Comparison of ENCODE assay signal across 1 cellular context in the genomic region with DNA sequence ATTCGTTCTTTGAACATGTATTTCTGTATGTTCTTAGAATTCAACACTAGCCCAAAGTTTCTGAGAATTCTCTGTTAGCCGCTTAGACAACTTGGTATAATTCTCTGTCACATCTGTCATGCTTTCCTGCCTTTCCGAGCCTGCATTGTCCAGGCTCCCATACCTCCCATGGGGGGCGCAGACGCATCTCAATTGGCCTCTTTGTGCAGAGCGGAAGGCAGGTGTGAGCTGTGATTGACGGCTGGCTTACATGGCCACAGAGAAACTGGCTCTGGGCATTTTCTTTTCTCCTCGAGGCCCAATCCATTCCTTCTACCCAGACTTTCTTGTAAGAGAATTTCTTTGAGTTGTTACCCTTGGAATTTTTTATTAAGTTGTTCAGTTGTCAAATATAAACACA.
TF ChIP-seq lines count a peak whose summit lies in the region.

No MANE protein-coding gene starts in this region.

TF ChIP-seq in K562, 482 proteins besides CTCF, POLR2A, EP300 and RAD21 (continued from another document):
- TF ChIP-seq, protein P1, sequence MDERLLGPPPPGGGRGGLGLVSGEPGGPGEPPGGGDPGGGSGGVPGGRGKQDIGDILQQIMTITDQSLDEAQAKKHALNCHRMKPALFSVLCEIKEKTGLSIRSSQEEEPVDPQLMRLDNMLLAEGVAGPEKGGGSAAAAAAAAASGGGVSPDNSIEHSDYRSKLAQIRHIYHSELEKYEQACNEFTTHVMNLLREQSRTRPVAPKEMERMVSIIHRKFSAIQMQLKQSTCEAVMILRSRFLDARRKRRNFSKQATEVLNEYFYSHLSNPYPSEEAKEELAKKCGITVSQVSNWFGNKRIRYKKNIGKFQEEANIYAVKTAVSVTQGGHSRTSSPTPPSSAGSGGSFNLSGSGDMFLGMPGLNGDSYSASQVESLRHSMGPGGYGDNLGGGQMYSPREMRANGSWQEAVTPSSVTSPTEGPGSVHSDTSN (CRISPR knock-in tag; IDR thresholded peaks at IDR 0.05; ENCODE audit: low read depth) = peak; percentile 38; the same call in 1 of the 2 replicates
- TF ChIP-seq, protein P1 (tag; conservative IDR thresholded peaks at IDR 0.05; ENCODE audit: low read depth) = peak; percentile 78
- TF ChIP-seq ELF1 (tag; IDR thresholded peaks at IDR 0.05) (0 out of 2 replicates have a peak, but pooled peaks have one; percentile 27), MEIS2 (IDR thresholded peaks at IDR 0.05; ENCODE audit: partially characterized antibody) (peak; percentile 57), SMC3 (conservative IDR thresholded peaks at IDR 0.05; ENCODE audit: insufficient read depth, low read depth, low read length) (0 out of 2 replicates have a peak, but pooled peaks have one; percentile 14), CBX5 (IDR thresholded peaks at IDR 0.05; ENCODE audit: borderline replicate concordance, low read depth) (no peak)
TF ChIP-seq in K562: peak in this region for 6.
